Comparison of ENCODE assay signal across 14 cellular contexts in the genomic region with DNA sequence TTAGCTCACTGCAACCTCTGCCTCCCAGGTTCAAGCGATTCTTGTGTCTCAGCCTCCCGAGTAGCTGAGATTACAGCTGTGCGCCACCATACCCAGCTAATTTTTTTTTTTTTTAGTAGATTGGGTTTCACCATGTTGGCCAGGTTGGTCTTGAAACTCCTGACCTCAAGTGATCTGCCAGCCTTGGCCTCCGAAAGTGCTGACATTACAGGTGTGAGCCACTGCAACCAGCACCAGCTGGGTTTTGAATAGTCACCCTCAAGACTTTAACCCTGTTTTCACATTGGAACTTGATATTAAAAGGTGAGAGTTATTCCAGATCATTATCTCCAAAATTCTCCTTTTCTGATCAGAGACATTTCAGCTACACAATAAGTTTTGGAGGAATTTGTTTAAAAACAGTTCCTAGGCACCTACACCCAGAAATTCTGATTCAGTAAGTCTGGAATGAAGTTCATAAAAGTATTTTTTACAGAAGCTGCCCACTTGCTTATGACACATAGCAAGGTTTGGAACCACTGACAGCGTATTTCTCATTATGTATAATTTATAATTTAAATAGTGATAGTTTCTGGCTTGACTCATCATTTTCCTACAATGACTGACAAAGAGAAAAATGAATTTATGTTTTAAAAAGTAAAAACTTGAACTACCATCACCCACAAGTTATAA.
DNase-seq lines count a peak whose midpoint lies in the region; ATAC-seq, FAIRE-seq and TF ChIP-seq lines count a peak whose summit lies in the region.
"Had no signal": no experiment of that assay in that cellular context is flagged by ENCODE, and none has a peak within 500 bp of the region (broad histone marks: within the 10 kb centered on the region; RNA-seq: fewer than 3 reads in every experiment).

No MANE protein-coding gene starts in this region.

- no peak for TF ChIP-seq CTCF in astrocyte of the spinal cord (IDR thresholded peaks at IDR 0.05; ENCODE audit: low read depth, low read length)
- TF ChIP-seq CTCF in body of pancreas (IDR thresholded peaks at IDR 0.05): no peak

- H3K27ac ChIP-seq in small intestine (ENCODE audit: low read depth in 1 of 2, low read length in 1 of 2): no peak overlapping the region
- H3K27ac ChIP-seq in body of pancreas: no peak overlapping the region
- H3K27ac ChIP-seq: hepatocyte had no signal

- H3K4me1 ChIP-seq in small intestine (ENCODE audit: control insufficient read depth in 2 of 2, insufficient read depth in 1 of 2, low read depth in 1 of 2, low read length in 1 of 2) (no peaks in the 10 kb centered on the region), body of pancreas (peaks cover 5% of the 10 kb centered on the region)

- intact Hi-C loops in body of pancreas (cut with DNase I): no loop called here

- H3K27me3 ChIP-seq in small intestine (ENCODE audit: control insufficient read depth in 2 of 2, insufficient read depth in 2 of 2, low read length in 2 of 2) (no peaks in the 10 kb centered on the region), body of pancreas (no peaks in the 10 kb centered on the region)
- H3K27me3 ChIP-seq: hepatocyte had no signal

- ATAC-seq in HG02798 (IDR thresholded peaks at IDR 0.05; ENCODE audit: poor library complexity, unreplicated experiment) (peak; percentile 57), body of pancreas (no peak), HG02610 (IDR thresholded peaks at IDR 0.05; ENCODE audit: unreplicated experiment) (no peak)
- ATAC-seq: left ventricle myocardium superior; naive thymus-derived CD8-positive, alpha-beta T cell; sciatic nerve had no signal

- H3K4me3 ChIP-seq in astrocyte of the spinal cord (ENCODE audit: low read depth, low read length) (no peak overlapping the region), small intestine (ENCODE audit: low read depth in 1 of 2, low read length in 2 of 2) (no peak overlapping the region), body of pancreas (no peak overlapping the region)
- H3K4me3 ChIP-seq: hepatocyte had no signal

- no peaks in the 10 kb centered on the region for H3K9me3 ChIP-seq in small intestine (ENCODE audit: control insufficient read depth, low read depth)
- H3K9me3 ChIP-seq in body of pancreas: no peaks in the 10 kb centered on the region

- in situ Hi-C loops in astrocyte of the spinal cord (cut with HindIII; ENCODE audit: low sequenced_read_pairs): no loop called here

- 84 to 95% (median 85%) methylated on average over 5 of the region's 5 CpGs for WGBS in small intestine, 3 donors
- WGBS in body of pancreas, 2 donors: 86 to 88% methylated on average over 5 of the region's 5 CpGs

- TF ChIP-seq POLR2A in body of pancreas (IDR thresholded peaks at IDR 0.05): no peak

- H3K36me3 ChIP-seq in small intestine (ENCODE audit: control insufficient read depth in 2 of 2, insufficient read depth in 2 of 2, low read length in 2 of 2) (no peaks in the 10 kb centered on the region), body of pancreas (replicated peaks in 1 of 2; ENCODE audit: insufficient read depth in 1 of 2, low read depth in 2 of 2) (no peaks in the 10 kb centered on the region)

- DNase-seq in EH (ENCODE audit: low read depth) (peak; percentile 77), astrocyte of the spinal cord (ENCODE audit: low read depth, low spot score) (peak; percentile 47), kidney glomerular epithelial cell (lab: John Stamatoyannopoulos, UW) (peak; percentile 8), small intestine (no peak), body of pancreas (no peak), iPS-NIHi7 (ENCODE audit: extremely low spot score) (no peak)
- DNase-seq: CD4-positive, CD25-positive, alpha-beta regulatory T cell; GDM1; left ventricle myocardium superior; naive thymus-derived CD8-positive, alpha-beta T cell had no signal

- no peak for FAIRE-seq in small intestine (lab: Jason Lieb, UNC)

Comparison
In these comparisons a context has a peak if more than half of its experiments do, and no peak if none do; other contexts are left out.
1. DNase-seq: peak in EH (single experiment), astrocyte of the spinal cord (single experiment) and kidney glomerular epithelial cell (single experiment); none in small intestine (single experiment), body of pancreas (0 of 4) and iPS-NIHi7 (single experiment).